In genomic region chr9:68562456-68562855, GRCh38 we compare ENCODE assay signal across 27 cellular contexts. TPM values are rescaled to one million over a fixed set of nuclear protein-coding genes. Genes with fewer than 3 reads are reported as not detected.
"Had no signal": no experiment of that assay in that cellular context is flagged by ENCODE, and none has a peak within 500 bp of the region (broad histone marks: within the 10 kb centered on the region; RNA-seq: fewer than 3 reads in every experiment).

No MANE protein-coding gene starts in this region.

- FAIRE-seq: astrocyte had no signal

- H3K4me1 ChIP-seq: SJSA1 had no signal

- H3K9me3 ChIP-seq: MG63, Peyer's patch, SJSA1 had no signal

- DNase-seq: activated CD4-positive, alpha-beta T cell treated with anti-CD3 and anti-CD28 coated beads for 1 hour; activated CD4-positive, alpha-beta T cell treated with anti-CD3 and anti-CD28 coated beads, Interleukin-2, amount 10 ng/mL, durations not matched to agents 24 days and 14 days; activated CD4-positive, alpha-beta T cell treated with anti-CD3 and anti-CD28 coated beads, Interleukin-2, amount 50 U/mL, for 48 hours; activated CD8-positive, alpha-beta memory T cell treated with anti-CD3 and anti-CD28 coated beads, Interleukin-2, amount 10 ng/mL, durations not matched to agents 7 days and 5 days; activated effector memory CD4-positive, alpha-beta T cell treated with Interleukin-2 at 50 U/mL for 16 hours; activated naive CD4-positive, alpha-beta T cell treated with Interleukin-2 at 50 U/mL for 16 hours; activated naive CD8-positive, alpha-beta T cell treated with anti-CD3 and anti-CD28 coated beads, Interleukin-2, amount 50 U/mL, for 24 hours; activated T-cell treated with anti-CD3 and anti-CD28 coated beads, Interleukin-2, amount 50 U/mL, for 24 hours; amygdala; MG63; MV-4-11; NCI-H1092 treated with DMSO at 0.1 percent for 48 hours; NCI-H1436; NCI-H1694 treated with DMSO at 0.1 percent for 48 hours; NCI-H2029 treated with DMSO at 0.1 percent for 48 hours; NCI-H345; NCI-H510A; NCI-H774; Peyer's patch; SHP77; SW 1271 had no signal

- H3K27ac ChIP-seq: Peyer's patch, SJSA1 had no signal

- H3K36me3 ChIP-seq: MG63, Peyer's patch, SJSA1 had no signal

- H3K27me3 ChIP-seq: MG63, Peyer's patch, SJSA1 had no signal

- H3K4me3 ChIP-seq: MG63, Peyer's patch, SJSA1 had no signal

- ATAC-seq: activated CD8-positive, alpha-beta memory T cell treated with anti-CD3 and anti-CD28 coated beads, Interleukin-2, amount 10 ng/mL, durations not matched to agents 7 days and 5 days; activated naive CD4-positive, alpha-beta T cell treated with anti-CD3 and anti-CD28 coated beads, Interleukin-2, amount 50 U/mL, for 72 hours; activated naive CD8-positive, alpha-beta T cell treated with anti-CD3 and anti-CD28 coated beads, Interleukin-2, amount 50 U/mL, for 24 hours; SK-N-SH treated with all-trans-retinoic acid at 6 μM for 48 hours had no signal

RNA-seq across cellular contexts. Expression of gene TMEM252, which starts 21.8 kb away (rescaled TPM):
- total RNA-seq: activated CD4-positive, alpha-beta T cell treated with anti-CD3 and anti-CD28 coated beads, Interleukin-2, amount 10 ng/mL, durations not matched to agents 24 days and 14 days; activated CD8-positive, alpha-beta memory T cell treated with anti-CD3 and anti-CD28 coated beads, Interleukin-2, amount 10 ng/mL, durations not matched to agents 7 days and 5 days; activated naive CD4-positive, alpha-beta T cell treated with anti-CD3 and anti-CD28 coated beads, Interleukin-2, amount 50 U/mL, for 72 hours; activated T-helper 1 cell treated with anti-CD3 and anti-CD28 coated beads, Interleukin-12 subunit alpha, Interleukin-12 subunit beta, Interleukin-2, Interleukin-4 antibody, amounts not matched to agents 30 ng/mL and 10 ng/mL and 1 ng/mL, durations not matched to agents 14 hours and 24 hours and 36 hours; astrocyte; SJSA1; T-helper 1 cell treated with Interleukin-12 subunit alpha and Interleukin-12 subunit beta and Interleukin-4 antibody, amounts not matched to agents 30 ng/mL and 1 ng/mL, for 36 hours had no signal
